18 cellular contexts compared by ENCODE assay signal in genomic region chr19:1284293-1284978, GRCh38. TPM values are rescaled to one million over a fixed set of nuclear protein-coding genes. Genes with fewer than 3 reads are reported as not detected.
DNase-seq lines count a peak whose midpoint lies in the region; ATAC-seq, FAIRE-seq and TF ChIP-seq lines count a peak whose summit lies in the region.
"Had no signal": no experiment of that assay in that cellular context is flagged by ENCODE, and none has a peak within 500 bp of the region (broad histone marks: within the 10 kb centered on the region; RNA-seq: fewer than 3 reads in every experiment).

No MANE protein-coding gene starts in this region.

- H3K9me3 Mint-ChIP-seq in CD4-positive, alpha-beta T cell: no peaks in the 10 kb centered on the region
- H3K9me3 Mint-ChIP-seq in activated CD8-positive, alpha-beta T cell treated with anti-CD3 and anti-CD28 coated beads for 36 hours: no peaks in the 10 kb centered on the region

- H3K4me3 Mint-ChIP-seq in CD4-positive, alpha-beta T cell: peak overlapping the region; percentile 8
- H3K4me3 Mint-ChIP-seq in activated CD8-positive, alpha-beta T cell treated with anti-CD3 and anti-CD28 coated beads for 36 hours: no peak overlapping the region

- peak overlapping the region in 1 of 2 experiments; percentile 4; a peak in 1 of 4 replicates for H3K9ac ChIP-seq in K562 (ENCODE audit: insufficient read depth in 1 of 2, low read depth in 2 of 2, low read length in 2 of 2)

- DNase-seq in CD4-positive, alpha-beta T cell: no peak
- DNase-seq in HT-29 (ENCODE audit: low spot score) (peak; percentile 81), K562 (ENCODE audit: extremely low read depth in 1 of 4, low spot score in 3 of 4) (no peak), mucosa of descending colon (peak; percentile 77 to 84 (median 77)), cerebellum (ENCODE audit: low spot score) (no peak)
- DNase-seq in activated CD8-positive, alpha-beta T cell treated with anti-CD3 and anti-CD28 coated beads for 36 hours: no peak
- DNase-seq: amniotic stem cell, GDM1, NCI-H1417 treated with DMSO at 0.1 percent for 48 hours, NCI-H510A treated with DMSO at 0.1 percent for 48 hours, sigmoid colon had no signal

- WGBS in K562 (ENCODE audit: insufficient coverage, low coverage, missing lambda C conversion rate): 28% methylated on average over 19 of the region's 20 CpGs

- CTCF ChIA-PET in CD4-positive, alpha-beta T cell (lab: Charles Lee): interaction anchor here (0.9 kb wide), 1 partner anchor 40 kb away, joined by 3 read pairs; no protein-coding TSS in a partner anchor
- CTCF ChIA-PET in K562 (lab: Yijun Ruan, JAX; ENCODE audit: low intra/inter-chr PET ratio): no interaction called here
- CTCF ChIA-PET in activated CD8-positive, alpha-beta T cell treated with anti-CD3 and anti-CD28 coated beads for 36 hours (lab: Charles Lee): interaction anchor here (1.5 to 2.0 kb wide), 2 partner anchors 40 to 98 kb away, joined by 3 to 7 read pairs; no protein-coding TSS in a partner anchor

- BruUV-seq in K562 (replicated peaks; lab: Mats Ljungman, UMichigan): no TSS peak

- in situ Hi-C loops in K562 (cut with MboI): no loop called here

- H3K79me2 ChIP-seq in K562 (ENCODE audit: control insufficient read depth, insufficient read depth, low read length): no peaks in the 10 kb centered on the region

- H3K9me1 ChIP-seq in K562 (ENCODE audit: control insufficient read depth, insufficient read depth, low read length): no peaks in the 10 kb centered on the region

- no peak for TF ChIP-seq EP300 in K562 (IDR thresholded peaks at IDR 0.05; ENCODE audit: low read length)

- no peak overlapping the region for H3K27ac Mint-ChIP-seq in CD4-positive, alpha-beta T cell
- no peak overlapping the region for H3K27ac Mint-ChIP-seq in activated CD8-positive, alpha-beta T cell treated with anti-CD3 and anti-CD28 coated beads for 36 hours

- H3K36me3 ChIP-seq in K562 (ENCODE audit: control insufficient read depth, insufficient read depth, low read length): peaks cover 15% of the 10 kb centered on the region; the same call in 1 of the 3 replicates
- no peaks in the 10 kb centered on the region for H3K36me3 ChIP-seq in mucosa of descending colon (ENCODE audit: low read depth)

- H4K20me1 ChIP-seq in K562 (replicated peaks; ENCODE audit: control insufficient read depth, insufficient read depth, low read length): peaks cover 18% of the 10 kb centered on the region

- TF ChIP-seq POLR2A in K562 (conservative IDR thresholded peaks at IDR 0.05): no peak

- no peak overlapping the region for H3K27ac ChIP-seq in CD4-positive, alpha-beta T cell (ENCODE audit: low read depth, low read length)
- H3K27ac ChIP-seq in K562 (ENCODE audit: extremely low read depth, low read depth, low read length): no peak overlapping the region
- H3K27ac ChIP-seq: BLaER1 treated with 17β-estradiol and CSF1 and Interleukin-3, amounts not matched to agents 10 nM and 100 nM; suprapubic skin had no signal

- no peak for TF ChIP-seq RAD21 in K562 (CRISPR knock-in tag; conservative IDR thresholded peaks at IDR 0.05 in 1 of 2, IDR thresholded peaks at IDR 0.05 in 1 of 2)

- H3K4me2 ChIP-seq in K562 (ENCODE audit: insufficient read depth, low read length): no peak overlapping the region

- no peak overlapping the region for H2AFZ ChIP-seq in K562 (ENCODE audit: low read depth, low read length)

- peaks cover 49% of the 10 kb centered on the region for H3K27me3 ChIP-seq in CD4-positive, alpha-beta T cell (ENCODE audit: control insufficient read depth, insufficient read depth, low read length)
- H3K27me3 ChIP-seq in K562 (ENCODE audit: control insufficient read depth in 2 of 2, insufficient read depth in 2 of 2, low read length in 2 of 2): peaks cover 19 to 44% of the 10 kb centered on the region in 2 experiments; a peak in 4 of 5 replicates

- POLR2A ChIA-PET in CD4-positive, alpha-beta T cell (lab: Charles Lee): interaction anchor here (1.5 to 2.0 kb wide), 2 partner anchors 9 to 15 kb away, joined by 7 read pairs; partner anchors contain the start of genes CIRBP and FAM174C
- POLR2A ChIA-PET in K562 (lab: Yijun Ruan, JAX): interaction anchor here (0.6 to 1.5 kb wide), 7 partner anchors 9 to 133 kb away, joined by 3 to 7 read pairs (median 4); partner anchors contain the start of genes CIRBP and FAM174C
- POLR2A ChIA-PET in activated CD8-positive, alpha-beta T cell treated with anti-CD3 and anti-CD28 coated beads for 36 hours (lab: Charles Lee): interaction anchor here (0.8 to 1.1 kb wide), 4 partner anchors 9 to 33 kb away, joined by 3 to 4 read pairs (median 4); partner anchors contain the start of gene CIRBP

- ATAC-seq in CD4-positive, alpha-beta T cell (ENCODE audit: poor library complexity): no peak
- no peak for ATAC-seq in K562
- peak; percentile 79 for ATAC-seq in mucosa of descending colon
- no peak for ATAC-seq in activated CD8-positive, alpha-beta T cell treated with anti-CD3 and anti-CD28 coated beads for 36 hours
- ATAC-seq in GM19324 (IDR thresholded peaks at IDR 0.05; ENCODE audit: low FRiP score, unreplicated experiment): no peak
- ATAC-seq in HG02970 (IDR thresholded peaks at IDR 0.05; ENCODE audit: low FRiP score, unreplicated experiment): no peak

- H3K9me3 ChIP-seq in CD4-positive, alpha-beta T cell (ENCODE audit: control insufficient read depth, low read length): no peaks in the 10 kb centered on the region
- no peaks in the 10 kb centered on the region for H3K9me3 ChIP-seq in K562 (replicated peaks; ENCODE audit: control insufficient read depth, insufficient read depth, low read depth, low read length)
- H3K9me3 ChIP-seq in mucosa of descending colon: no peaks in the 10 kb centered on the region
- H3K9me3 ChIP-seq: BLaER1 treated with 17β-estradiol and CSF1 and Interleukin-3, amounts not matched to agents 10 nM and 100 nM; sigmoid colon; suprapubic skin had no signal

- no peak for TF ChIP-seq CTCF in CD4-positive, alpha-beta T cell (IDR thresholded peaks at IDR 0.05)
- TF ChIP-seq CTCF in K562 (IDR thresholded peaks at IDR 0.05 in 2 of 3, conservative IDR thresholded peaks at IDR 0.05 in 1 of 3; ENCODE audit: insufficient read depth in 2 of 3, low read depth in 1 of 3, low read length in 3 of 3) (no peak), mucosa of descending colon (IDR thresholded peaks at IDR 0.05) (no peak)
- no peak for TF ChIP-seq CTCF in activated CD8-positive, alpha-beta T cell treated with anti-CD3 and anti-CD28 coated beads for 36 hours (IDR thresholded peaks at IDR 0.05)

- peaks cover 15% of the 10 kb centered on the region for H3K4me1 Mint-ChIP-seq in CD4-positive, alpha-beta T cell (ENCODE audit: low read depth)
- H3K4me1 Mint-ChIP-seq in activated CD8-positive, alpha-beta T cell treated with anti-CD3 and anti-CD28 coated beads for 36 hours (ENCODE audit: low read depth): peaks cover 5% of the 10 kb centered on the region

- peaks cover 0 to 84% of the 10 kb centered on the region in 2 experiments; a peak in 2 of 5 replicates for H3K4me1 ChIP-seq in K562 (replicated peaks in 1 of 2; ENCODE audit: control insufficient read depth in 2 of 2, insufficient read depth in 2 of 2, low read length in 2 of 2)
- H3K4me1 ChIP-seq in mucosa of descending colon (ENCODE audit: low read depth): peaks cover 39% of the 10 kb centered on the region

- peaks cover 26% of the 10 kb centered on the region for H3K27me3 Mint-ChIP-seq in CD4-positive, alpha-beta T cell
- H3K27me3 Mint-ChIP-seq in activated CD8-positive, alpha-beta T cell treated with anti-CD3 and anti-CD28 coated beads for 36 hours: peaks cover 25% of the 10 kb centered on the region

- intact Hi-C loops in CD4-positive, alpha-beta T cell (cut with DNase I, micrococcal nuclease): no loop called here
- intact Hi-C loops in K562 (cut with micrococcal nuclease) (no loop called here), mucosa of descending colon (cut with DNase I, micrococcal nuclease) (no loop called here)
- intact Hi-C loops in activated CD8-positive, alpha-beta T cell treated with anti-CD3 and anti-CD28 coated beads for 36 hours (cut with micrococcal nuclease): no loop called here

- H3K4me3 ChIP-seq in K562 (no peak overlapping the region), mucosa of descending colon (no peak overlapping the region)
- H3K4me3 ChIP-seq: sigmoid colon, suprapubic skin had no signal

- FAIRE-seq in K562 (lab: Jason Lieb, UNC): peak; percentile 37
- FAIRE-seq: frontal cortex, GM18507 had no signal

- H3K36me3 Mint-ChIP-seq in CD4-positive, alpha-beta T cell (ENCODE audit: low read depth): peaks cover 9% of the 10 kb centered on the region
- peaks cover 10% of the 10 kb centered on the region for H3K36me3 Mint-ChIP-seq in activated CD8-positive, alpha-beta T cell treated with anti-CD3 and anti-CD28 coated beads for 36 hours (ENCODE audit: low read depth)

RNA-seq across cellular contexts. Expression of gene EFNA2, which starts 1.2 kb away (rescaled TPM):
- not detected for total RNA-seq in CD4-positive, alpha-beta T cell
- total RNA-seq in HT-29 (2014; rRNA removed; shearing (Covaris generic)): 43.6 and 48.5 TPM in 2 replicates
- total RNA-seq in K562 (2011; cell fraction: chromatin; rRNA removed; ENCODE audit: low replicate concordance): not detected in 2 replicates
- total RNA-seq in K562 (2011; cell fraction: nucleolus; rRNA removed): not detected in 2 replicates
- not detected in 2 replicates for total RNA-seq in K562 (2011; cell fraction: nucleoplasm; rRNA removed)
- total RNA-seq in K562 (2014; rRNA removed): 0.16 TPM in 1 of 2 replicates, not detected in the other
- total RNA-seq in K562 (2014; rRNA removed; fragmentation: Illumina TruSeq; extraction: Trizol): not detected in 2 replicates
- not detected in 2 replicates for total RNA-seq in K562 (2015; rRNA removed; fragmentation: Illumina TruSeq; extraction: Trizol)
- total RNA-seq in K562 (2021): 0.38 and 0.44 TPM in 2 replicates
- polyA plus RNA-seq in K562 (2011; rRNA removed): 0.11 and 0.27 TPM in 2 replicates
- 0.34 and 0.88 TPM in 2 replicates for polyA plus RNA-seq in K562 (2011; cell fraction: cytosol; rRNA removed)
- 0.24 and 0.25 TPM in 2 replicates for polyA plus RNA-seq in K562 (2011; cell fraction: nucleus; rRNA removed)
- not detected in 2 replicates for polyA plus RNA-seq in K562 (2012)
- not detected in 2 replicates for polyA plus RNA-seq in K562 (2014; fragmentation: Illumina TruSeq; extraction: Trizol)
- polyA plus RNA-seq in K562 (2014; fragmentation: Nextera tagmentation; extraction: Ambion mirVana): not detected
- polyA plus RNA-seq in K562 (2014; rRNA removed): 0.12 and 0.15 TPM in 2 replicates
- not detected in 2 replicates for polyA minus RNA-seq in K562 (2011; rRNA and poly(A)+ RNA removed)
- not detected in 2 replicates for polyA minus RNA-seq in K562 (2011; cell fraction: cytosol; rRNA and poly(A)+ RNA removed)
- polyA minus RNA-seq in K562 (2011; cell fraction: nucleus; rRNA and poly(A)+ RNA removed): not detected in 2 replicates
- total RNA-seq in mucosa of descending colon: 10 to 100 TPM; 19.0 to 62.2 (median 61.7) TPM
- total RNA-seq in activated CD8-positive, alpha-beta T cell treated with anti-CD3 and anti-CD28 coated beads for 36 hours: not detected
- total RNA-seq in cerebellum: 5.8 TPM
- total RNA-seq: myocyte, sigmoid colon, suprapubic skin had no signal

RNA-seq across cellular contexts. Expression of gene FAM174C, which starts 9.1 kb away (rescaled TPM):
- 10 to 100 TPM; 32.0 to 38.3 TPM for total RNA-seq in CD4-positive, alpha-beta T cell
- 156 and 183 TPM in 2 replicates for total RNA-seq in HT-29 (2014; rRNA removed; shearing (Covaris generic))
- 6.3 and 26.6 TPM in 2 replicates for total RNA-seq in K562 (2011; cell fraction: chromatin; rRNA removed; ENCODE audit: low replicate concordance)
- total RNA-seq in K562 (2011; cell fraction: nucleolus; rRNA removed): 40.9 and 47.0 TPM in 2 replicates
- 20.7 and 26.9 TPM in 2 replicates for total RNA-seq in K562 (2011; cell fraction: nucleoplasm; rRNA removed)
- total RNA-seq in K562 (2014; rRNA removed) (72.2 and 108 TPM in 2 replicates), K562 (2014; rRNA removed; fragmentation: Illumina TruSeq; extraction: Trizol) (1.3 and 2.8 TPM in 2 replicates), K562 (2015; rRNA removed; fragmentation: Illumina TruSeq; extraction: Trizol) (40.3 and 42.6 TPM in 2 replicates), K562 (2021) (81.9 and 85.0 TPM in 2 replicates), mucosa of descending colon (10 to 100 TPM; 34.2 to 40.1 (median 39.8) TPM), cerebellum (7.0 TPM)
- polyA plus RNA-seq in K562 (2011; rRNA removed) (20.3 and 30.4 TPM in 2 replicates), K562 (2014; fragmentation: Illumina TruSeq; extraction: Trizol) (11.7 and 56.4 TPM in 2 replicates), K562 (2014; fragmentation: Nextera tagmentation; extraction: Ambion mirVana) (1 to 10 TPM in 1 of 2 experiments, under 1 TPM in 1; 0.66 to 2.7 TPM), K562 (2014; rRNA removed) (89.6 and 119 TPM in 2 replicates)
- 58.0 and 177 TPM in 2 replicates for polyA plus RNA-seq in K562 (2011; cell fraction: cytosol; rRNA removed)
- 28.1 and 53.8 TPM in 2 replicates for polyA plus RNA-seq in K562 (2011; cell fraction: nucleus; rRNA removed)
- 65.9 and 75.4 TPM in 2 replicates for polyA plus RNA-seq in K562 (2012)
- 4.8 and 6.1 TPM in 2 replicates for polyA minus RNA-seq in K562 (2011; rRNA and poly(A)+ RNA removed)
- polyA minus RNA-seq in K562 (2011; cell fraction: cytosol; rRNA and poly(A)+ RNA removed): 19.6 and 23.7 TPM in 2 replicates
- 12.0 and 12.8 TPM in 2 replicates for polyA minus RNA-seq in K562 (2011; cell fraction: nucleus; rRNA and poly(A)+ RNA removed)
- 10 to 100 TPM; 77.0 to 88.0 TPM for total RNA-seq in activated CD8-positive, alpha-beta T cell treated with anti-CD3 and anti-CD28 coated beads for 36 hours

RNA-seq across cellular contexts. Expression of gene CIRBP, which starts 15.3 kb away (rescaled TPM):
- total RNA-seq in CD4-positive, alpha-beta T cell: 100 to 1,000 TPM; 614 to 628 TPM
- total RNA-seq in HT-29 (2014; rRNA removed; shearing (Covaris generic)): 72.3 and 72.7 TPM in 2 replicates
- 283 and 504 TPM in 2 replicates for total RNA-seq in K562 (2011; cell fraction: chromatin; rRNA removed; ENCODE audit: low replicate concordance)
- total RNA-seq in K562 (2011; cell fraction: nucleolus; rRNA removed): 457 and 483 TPM in 2 replicates
- total RNA-seq in K562 (2011; cell fraction: nucleoplasm; rRNA removed): 431 and 450 TPM in 2 replicates
- 168 and 249 TPM in 2 replicates for total RNA-seq in K562 (2014; rRNA removed)
- 189 and 200 TPM in 2 replicates for total RNA-seq in K562 (2014; rRNA removed; fragmentation: Illumina TruSeq; extraction: Trizol)
- total RNA-seq in K562 (2015; rRNA removed; fragmentation: Illumina TruSeq; extraction: Trizol): 176 and 206 TPM in 2 replicates
- 181 and 222 TPM in 2 replicates for total RNA-seq in K562 (2021)
- 124 and 166 TPM in 2 replicates for polyA plus RNA-seq in K562 (2011; rRNA removed)
- 92.3 and 201 TPM in 2 replicates for polyA plus RNA-seq in K562 (2011; cell fraction: cytosol; rRNA removed)
- polyA plus RNA-seq in K562 (2011; cell fraction: nucleus; rRNA removed): 882 and 1,025 TPM in 2 replicates
- polyA plus RNA-seq in K562 (2012): 288 and 291 TPM in 2 replicates
- 222 and 345 TPM in 2 replicates for polyA plus RNA-seq in K562 (2014; fragmentation: Illumina TruSeq; extraction: Trizol)
- 10 to 100 TPM; 20.5 to 21.4 TPM for polyA plus RNA-seq in K562 (2014; fragmentation: Nextera tagmentation; extraction: Ambion mirVana)
- 306 and 327 TPM in 2 replicates for polyA plus RNA-seq in K562 (2014; rRNA removed)
- 46.9 and 50.4 TPM in 2 replicates for polyA minus RNA-seq in K562 (2011; rRNA and poly(A)+ RNA removed)
- polyA minus RNA-seq in K562 (2011; cell fraction: cytosol; rRNA and poly(A)+ RNA removed): 50.4 and 50.8 TPM in 2 replicates
- 117 and 135 TPM in 2 replicates for polyA minus RNA-seq in K562 (2011; cell fraction: nucleus; rRNA and poly(A)+ RNA removed)
- total RNA-seq in mucosa of descending colon: 100 to 1,000 TPM; 281 to 507 (median 300) TPM
- 100 to 1,000 TPM; 161 to 180 TPM for total RNA-seq in activated CD8-positive, alpha-beta T cell treated with anti-CD3 and anti-CD28 coated beads for 36 hours
- total RNA-seq in cerebellum: 328 TPM

RNA-seq across cellular contexts. Expression of gene MIDN, which starts 36.1 kb away (rescaled TPM):
- total RNA-seq in CD4-positive, alpha-beta T cell: 100 to 1,000 TPM; 214 to 228 TPM
- total RNA-seq in HT-29 (2014; rRNA removed; shearing (Covaris generic)): 32.5 and 38.6 TPM in 2 replicates
- 30.7 and 106 TPM in 2 replicates for total RNA-seq in K562 (2011; cell fraction: chromatin; rRNA removed; ENCODE audit: low replicate concordance)
- total RNA-seq in K562 (2011; cell fraction: nucleolus; rRNA removed): 81.7 and 90.7 TPM in 2 replicates
- 55.1 and 88.1 TPM in 2 replicates for total RNA-seq in K562 (2011; cell fraction: nucleoplasm; rRNA removed)
- total RNA-seq in K562 (2014; rRNA removed): 13.5 and 20.8 TPM in 2 replicates
- total RNA-seq in K562 (2014; rRNA removed; fragmentation: Illumina TruSeq; extraction: Trizol): 3.9 and 4.8 TPM in 2 replicates
- total RNA-seq in K562 (2015; rRNA removed; fragmentation: Illumina TruSeq; extraction: Trizol): 10.1 and 11.0 TPM in 2 replicates
- total RNA-seq in K562 (2021): 120 and 121 TPM in 2 replicates
- 7.0 and 10.2 TPM in 2 replicates for polyA plus RNA-seq in K562 (2011; rRNA removed)
- 14.0 and 26.8 TPM in 2 replicates for polyA plus RNA-seq in K562 (2011; cell fraction: cytosol; rRNA removed)
- polyA plus RNA-seq in K562 (2011; cell fraction: nucleus; rRNA removed): 44.8 and 87.0 TPM in 2 replicates
- 29.5 and 39.8 TPM in 2 replicates for polyA plus RNA-seq in K562 (2012)
- polyA plus RNA-seq in K562 (2014; fragmentation: Illumina TruSeq; extraction: Trizol): 20.5 and 38.3 TPM in 2 replicates
- polyA plus RNA-seq in K562 (2014; fragmentation: Nextera tagmentation; extraction: Ambion mirVana): 1 to 10 TPM in 1 of 2 experiments, under 1 TPM in 1; 0.17 to 1.5 TPM
- 41.3 and 44.6 TPM in 2 replicates for polyA plus RNA-seq in K562 (2014; rRNA removed)
- 2.7 and 3.0 TPM in 2 replicates for polyA minus RNA-seq in K562 (2011; rRNA and poly(A)+ RNA removed)
- 29.9 and 43.2 TPM in 2 replicates for polyA minus RNA-seq in K562 (2011; cell fraction: cytosol; rRNA and poly(A)+ RNA removed)
- polyA minus RNA-seq in K562 (2011; cell fraction: nucleus; rRNA and poly(A)+ RNA removed): 28.0 and 34.2 TPM in 2 replicates
- 100 to 1,000 TPM; 136 to 251 (median 213) TPM for total RNA-seq in mucosa of descending colon
- total RNA-seq in activated CD8-positive, alpha-beta T cell treated with anti-CD3 and anti-CD28 coated beads for 36 hours: 10 to 100 TPM; 41.1 to 43.9 TPM
- 13.6 TPM for total RNA-seq in cerebellum

RNA-seq across cellular contexts. Expression of gene ATP5F1D, which starts 42.9 kb away (rescaled TPM):
- total RNA-seq in CD4-positive, alpha-beta T cell: 10 to 100 TPM; 77.6 to 92.6 TPM
- 142 and 159 TPM in 2 replicates for total RNA-seq in HT-29 (2014; rRNA removed; shearing (Covaris generic))
- 42.1 and 110 TPM in 2 replicates for total RNA-seq in K562 (2011; cell fraction: chromatin; rRNA removed; ENCODE audit: low replicate concordance)
- total RNA-seq in K562 (2011; cell fraction: nucleolus; rRNA removed): 116 and 129 TPM in 2 replicates
- 74.0 and 85.6 TPM in 2 replicates for total RNA-seq in K562 (2011; cell fraction: nucleoplasm; rRNA removed)
- total RNA-seq in K562 (2014; rRNA removed) (135 and 145 TPM in 2 replicates), K562 (2014; rRNA removed; fragmentation: Illumina TruSeq; extraction: Trizol) (3.9 and 4.6 TPM in 2 replicates), K562 (2015; rRNA removed; fragmentation: Illumina TruSeq; extraction: Trizol) (65.2 and 73.0 TPM in 2 replicates), K562 (2021) (409 and 434 TPM in 2 replicates), mucosa of descending colon (100 to 1,000 TPM; 302 to 391 (median 378) TPM), cerebellum (10.9 TPM)
- polyA plus RNA-seq in K562 (2011; rRNA removed) (36.8 and 58.7 TPM in 2 replicates), K562 (2014; fragmentation: Illumina TruSeq; extraction: Trizol) (18.7 and 106 TPM in 2 replicates), K562 (2014; fragmentation: Nextera tagmentation; extraction: Ambion mirVana) (10 to 100 TPM in 1 of 2 experiments, 1 to 10 TPM in 1; 9.7 to 23.3 TPM), K562 (2014; rRNA removed) (233 and 236 TPM in 2 replicates)
- 119 and 471 TPM in 2 replicates for polyA plus RNA-seq in K562 (2011; cell fraction: cytosol; rRNA removed)
- 90.5 and 137 TPM in 2 replicates for polyA plus RNA-seq in K562 (2011; cell fraction: nucleus; rRNA removed)
- polyA plus RNA-seq in K562 (2012): 278 and 318 TPM in 2 replicates
- polyA minus RNA-seq in K562 (2011; rRNA and poly(A)+ RNA removed): 16.5 and 29.9 TPM in 2 replicates
- 115 and 175 TPM in 2 replicates for polyA minus RNA-seq in K562 (2011; cell fraction: cytosol; rRNA and poly(A)+ RNA removed)
- 28.8 and 35.8 TPM in 2 replicates for polyA minus RNA-seq in K562 (2011; cell fraction: nucleus; rRNA and poly(A)+ RNA removed)
- total RNA-seq in activated CD8-positive, alpha-beta T cell treated with anti-CD3 and anti-CD28 coated beads for 36 hours: 100 to 1,000 TPM; 186 to 199 TPM

Comparison
In these comparisons a context has a peak if more than half of its experiments do, and no peak if none do; other contexts are left out.
1. DNase-seq: peak in HT-29 (single experiment) and mucosa of descending colon (3 of 3); none in CD4-positive, alpha-beta T cell (0 of 10), K562 (0 of 4), activated CD8-positive, alpha-beta T cell treated with anti-CD3 and anti-CD28 coated beads for 36 hours (single experiment) and cerebellum (single experiment).